ENCODE assay signal across 20 cellular contexts in genomic region chr12:8784464-8784863, GRCh38. TPM values are rescaled to one million over a fixed set of nuclear protein-coding genes. Genes with fewer than 3 reads are reported as not detected.
DNase-seq lines count a peak whose midpoint lies in the region; ATAC-seq and TF ChIP-seq lines count a peak whose summit lies in the region.
"Had no signal": no experiment of that assay in that cellular context is flagged by ENCODE, and none has a peak within 500 bp of the region (broad histone marks: within the 10 kb centered on the region; RNA-seq: fewer than 3 reads in every experiment).

No MANE protein-coding gene starts in this region.

- H3K9me3 ChIP-seq in right atrium auricular region (no peaks in the 10 kb centered on the region), SK-N-SH (no peaks in the 10 kb centered on the region)
- H3K9me3 ChIP-seq: A549, SJSA1 had no signal

- no peaks in the 10 kb centered on the region for H3F3A ChIP-seq in SK-N-SH (replicated peaks; ENCODE audit: insufficient read depth)

- H3K9ac ChIP-seq in SK-N-SH: no peak overlapping the region
- H3K9ac ChIP-seq: BLaER1, KMS-11 had no signal

- H3K27me3 ChIP-seq in right atrium auricular region (no peaks in the 10 kb centered on the region), SK-N-SH (ENCODE audit: insufficient read depth) (no peaks in the 10 kb centered on the region)
- H3K27me3 ChIP-seq: BLaER1, SJSA1 had no signal

- H3K27ac ChIP-seq in right atrium auricular region (no peak overlapping the region), SK-N-SH (ENCODE audit: low read depth in 2 of 2, low read length in 1 of 2) (no peak overlapping the region)
- H3K27ac ChIP-seq: A549, BLaER1, HL-60, KMS-11, PC-9, SJSA1 had no signal

- H3K9me2 ChIP-seq in SK-N-SH: no peaks in the 10 kb centered on the region

- no peaks in the 10 kb centered on the region for H3K9me3 Mint-ChIP-seq in activated CD8-positive, alpha-beta memory T cell treated with anti-CD3 and anti-CD28 coated beads, Interleukin-2, amount 10 ng/mL, durations not matched to agents 7 days and 5 days (ENCODE audit: low read depth)
- H3K9me3 Mint-ChIP-seq: CD4-positive, alpha-beta memory T cell had no signal

- no peak overlapping the region for H2AFZ ChIP-seq in SK-N-SH (ENCODE audit: low read depth)
- H2AFZ ChIP-seq: PC-9 had no signal

- TF ChIP-seq EP300 in SK-N-SH (IDR thresholded peaks at IDR 0.05; ENCODE audit: borderline replicate concordance in 1 of 2, low read depth in 1 of 2, low read length in 1 of 2): no peak

- H3K4me1 ChIP-seq in right atrium auricular region (peaks cover 0 to 11% of the 10 kb centered on the region in 2 donors), SK-N-SH (ENCODE audit: control insufficient read depth in 1 of 2, insufficient read depth in 2 of 2, low read depth in 1 of 2, low read length in 1 of 2) (peaks cover 0 to 15% of the 10 kb centered on the region in 2 experiments; a peak in 2 of 4 replicates)
- H3K4me1 ChIP-seq: A549, BLaER1, SJSA1 had no signal

- no peaks in the 10 kb centered on the region for H3K79me2 ChIP-seq in SK-N-SH (ENCODE audit: insufficient read depth)

- H4K20me1 ChIP-seq in SK-N-SH (ENCODE audit: insufficient read depth): 0 out of 2 replicates have a peak, but pooled peaks cover 3% of the 10 kb centered on the region
- H4K20me1 ChIP-seq: BLaER1 had no signal

- H3K36me3 ChIP-seq in right atrium auricular region (peaks cover 8% of the 10 kb centered on the region), SK-N-SH (replicated peaks in 1 of 2; ENCODE audit: control insufficient read depth in 1 of 2, insufficient read depth in 2 of 2, low read length in 1 of 2) (peaks cover 13 to 14% of the 10 kb centered on the region in 2 experiments)

- no peaks in the 10 kb centered on the region for H3K4me1 Mint-ChIP-seq in activated CD8-positive, alpha-beta memory T cell treated with anti-CD3 and anti-CD28 coated beads, Interleukin-2, amount 10 ng/mL, durations not matched to agents 7 days and 5 days
- H3K4me1 Mint-ChIP-seq: CD4-positive, alpha-beta memory T cell had no signal

- no peak overlapping the region for H3K4me3 Mint-ChIP-seq in activated CD8-positive, alpha-beta memory T cell treated with anti-CD3 and anti-CD28 coated beads, Interleukin-2, amount 10 ng/mL, durations not matched to agents 7 days and 5 days
- H3K4me3 Mint-ChIP-seq: CD4-positive, alpha-beta memory T cell had no signal

- H3K36me3 Mint-ChIP-seq in activated CD8-positive, alpha-beta memory T cell treated with anti-CD3 and anti-CD28 coated beads, Interleukin-2, amount 10 ng/mL, durations not matched to agents 7 days and 5 days: no peaks in the 10 kb centered on the region

- CTCF ChIA-PET in SK-N-SH (lab: Yijun Ruan, JAX): interaction anchor here (1.0 to 1.1 kb wide), 2 partner anchors 76 to 106 kb away, joined by 3 to 4 read pairs; no protein-coding TSS in a partner anchor
- CTCF ChIA-PET in activated CD8-positive, alpha-beta memory T cell treated with anti-CD3 and anti-CD28 coated beads, Interleukin-2, amount 10 ng/mL, durations not matched to agents 7 days and 5 days (lab: Charles Lee): no interaction called here

- ATAC-seq in left cardiac atrium: no peak
- no peak for ATAC-seq in activated CD8-positive, alpha-beta memory T cell treated with anti-CD3 and anti-CD28 coated beads, Interleukin-2, amount 10 ng/mL, durations not matched to agents 7 days and 5 days

- no peak for TF ChIP-seq RAD21 in SK-N-SH (IDR thresholded peaks at IDR 0.05; ENCODE audit: low read length)

- intact Hi-C loops in left cardiac atrium (cut with DNase I): no loop called here

- POLR2A ChIA-PET in SK-N-SH (lab: Yijun Ruan, JAX): interaction anchor here (0.7 to 1.5 kb wide), 3 partner anchors 12 to 1841 kb away, joined by 3 to 4 read pairs (median 3); partner anchors contain the start of gene RNU7-1

- no peak overlapping the region for H3K27ac Mint-ChIP-seq in activated CD8-positive, alpha-beta memory T cell treated with anti-CD3 and anti-CD28 coated beads, Interleukin-2, amount 10 ng/mL, durations not matched to agents 7 days and 5 days

- no peak overlapping the region for H3K4me3 ChIP-seq in right atrium auricular region
- no peak overlapping the region for H3K4me3 ChIP-seq in SK-N-SH (ENCODE audit: low read depth in 2 of 2, low read length in 1 of 2)
- no peak overlapping the region for H3K4me3 ChIP-seq in fibroblast of pulmonary artery (replicated peaks; ENCODE audit: low read depth, low read length)
- H3K4me3 ChIP-seq: A549, BLaER1, PC-9, SJSA1 had no signal

- DNase-seq in right atrium auricular region (ENCODE audit: low spot score): peak; percentile 16
- no peak for DNase-seq in left cardiac atrium
- peak; percentile 54 for DNase-seq in SK-N-SH
- DNase-seq in fibroblast of pulmonary artery (ENCODE audit: low read depth): peak; percentile 4
- no peak for DNase-seq in activated CD4-positive, alpha-beta T cell treated with anti-CD3 and anti-CD28 coated beads, Interleukin-2, amount 50 U/mL, for 48 hours
- no peak for DNase-seq in NCI-H1105 treated with DMSO at 0.1 percent for 48 hours (lab: John Stamatoyannopoulos, UW)
- no peak for DNase-seq in activated CD8-positive, alpha-beta memory T cell treated with anti-CD3 and anti-CD28 coated beads, Interleukin-2, amount 10 ng/mL, durations not matched to agents 7 days and 5 days
- DNase-seq: CD4-positive, alpha-beta memory T cell; DMS53; GOT3; MV-4-11; NCI-H1417 treated with DMSO at 0.1 percent for 48 hours; NCI-H187 treated with DMSO at 0.1 percent for 48 hours; NCI-H226; PC-9 had no signal

- no peak overlapping the region for H3K4me2 ChIP-seq in SK-N-SH
- H3K4me2 ChIP-seq: A549, BLaER1, KMS-11, PC-9 had no signal

- TF ChIP-seq CTCF in right atrium auricular region (IDR thresholded peaks at IDR 0.05): no peak
- no peak for TF ChIP-seq CTCF in SK-N-SH (IDR thresholded peaks at IDR 0.05)
- TF ChIP-seq CTCF in fibroblast of pulmonary artery (IDR thresholded peaks at IDR 0.05; ENCODE audit: low read length, missing control alignments): no peak

- H3K27me3 Mint-ChIP-seq in activated CD8-positive, alpha-beta memory T cell treated with anti-CD3 and anti-CD28 coated beads, Interleukin-2, amount 10 ng/mL, durations not matched to agents 7 days and 5 days: no peaks in the 10 kb centered on the region
- H3K27me3 Mint-ChIP-seq: CD4-positive, alpha-beta memory T cell had no signal

TF ChIP-seq in SK-N-SH, 30 proteins besides CTCF, POLR2A, EP300 and RAD21:
- peak; percentile 51 for TF ChIP-seq GATA2 (CRISPR knock-in tag; IDR thresholded peaks at IDR 0.05)
- TF ChIP-seq POLR2AphosphoS5 (IDR thresholded peaks at IDR 0.05; ENCODE audit: low read depth, low read length): 0 out of 2 replicates have a peak, but pooled peaks have one; percentile 16
- no peak for TF ChIP-seq TCF12 (IDR thresholded peaks at IDR 0.05)
- peak; percentile 6; the same call in 1 of the 2 replicates for TF ChIP-seq RCOR1 (IDR thresholded peaks at IDR 0.05; ENCODE audit: low read length)
- no peak for TF ChIP-seq ZBTB33 (IDR thresholded peaks at IDR 0.05; ENCODE audit: borderline replicate concordance, low read depth)
- TF ChIP-seq EZH2phosphoT487 (IDR thresholded peaks at IDR 0.05; ENCODE audit: borderline replicate concordance, low read depth): no peak
- TF ChIP-seq GABPA (IDR thresholded peaks at IDR 0.05; ENCODE audit: low read depth): no peak
- peak; percentile 48; the same call in 1 of the 2 replicates for TF ChIP-seq FOXJ3 (CRISPR knock-in tag; IDR thresholded peaks at IDR 0.05)
- TF ChIP-seq MEF2A (IDR thresholded peaks at IDR 0.05; ENCODE audit: borderline replicate concordance, low read depth): no peak
- peak; percentile 91 for TF ChIP-seq MXI1 (IDR thresholded peaks at IDR 0.05; ENCODE audit: low read depth, low read length)
- TF ChIP-seq CHD2 (IDR thresholded peaks at IDR 0.05; ENCODE audit: low read length, partially characterized antibody): peak; percentile 12

RNA-seq across cellular contexts. Expression of gene A2ML1, which starts 38.0 kb away (rescaled TPM):
- total RNA-seq in right atrium auricular region (under 1 TPM in 1 of 2 donors, not detected in 1; 0.15 TPM), left cardiac atrium (under 1 TPM in 1 of 2 donors, not detected in 1; 0.44 TPM)
- polyA plus RNA-seq in SK-N-SH (2012; rRNA removed): not detected in 2 replicates
- polyA plus RNA-seq in SK-N-SH (2012; cell fraction: cytosol; rRNA removed): not detected in 2 replicates
- not detected in 2 replicates for polyA plus RNA-seq in SK-N-SH (2012; cell fraction: nucleus; rRNA removed)
- not detected for total RNA-seq in activated CD8-positive, alpha-beta memory T cell treated with anti-CD3 and anti-CD28 coated beads, Interleukin-2, amount 10 ng/mL, durations not matched to agents 7 days and 5 days
- total RNA-seq: CD4-positive, alpha-beta memory T cell; SJSA1 had no signal
- polyA plus RNA-seq: A549; CD4-positive, alpha-beta memory T cell had no signal

Comparison
In these comparisons a context has a peak if more than half of its experiments do, and no peak if none do; other contexts are left out.
1. DNase-seq: peak in right atrium auricular region (single experiment), SK-N-SH (single experiment) and fibroblast of pulmonary artery (single experiment); none in left cardiac atrium (single experiment), activated CD4-positive, alpha-beta T cell treated with anti-CD3 and anti-CD28 coated beads, Interleukin-2, amount 50 U/mL, for 48 hours (0 of 2), NCI-H1105 treated with DMSO at 0.1 percent for 48 hours (single experiment) and activated CD8-positive, alpha-beta memory T cell treated with anti-CD3 and anti-CD28 coated beads, Interleukin-2, amount 10 ng/mL, durations not matched to agents 7 days and 5 days (single experiment).